12 cellular contexts compared by ENCODE assay signal in genomic region chr1:162951553-162952315, GRCh38.
DNase-seq lines count a peak whose midpoint lies in the region; ATAC-seq and FAIRE-seq lines count a peak whose summit lies in the region.
"Had no signal": no experiment of that assay in that cellular context is flagged by ENCODE, and none has a peak within 500 bp of the region (broad histone marks: within the 10 kb centered on the region; RNA-seq: fewer than 3 reads in every experiment).

No MANE protein-coding gene starts in this region.

- no peak overlapping the region for H4K8ac ChIP-seq in neuronal stem cell (ENCODE audit: low read depth, low read length)

- H2AK5ac ChIP-seq in neuronal stem cell (ENCODE audit: low read depth, low read length) = no peak overlapping the region

- H3K23ac ChIP-seq in neuronal stem cell (ENCODE audit: low read depth, low read length, poor library complexity) = no peak overlapping the region

- DNase-seq in GM18507 (ENCODE audit: extremely low spot score, insufficient read length, low read depth) = no peak
- no peak for DNase-seq in activated T-helper 1 cell treated with anti-CD3 and anti-CD28 coated beads, Interleukin-12 subunit alpha, Interleukin-12 subunit beta, Interleukin-2, Interleukin-4 antibody, amounts not matched to agents 30 ng/mL and 10 ng/mL and 1 ng/mL, durations not matched to agents 14 hours and 24 hours and 36 hours (ENCODE audit: low spot score)
- DNase-seq in D341Med (ENCODE audit: low spot score) = no peak
- DNase-seq in neuronal stem cell (ENCODE audit: low spot score) = no peak
- no peak for DNase-seq in activated effector memory CD4-positive, alpha-beta T cell treated with Interleukin-2 at 50 U/mL for 16 hours
- no peak for DNase-seq in T-helper 2 cell treated with Interferon-gamma antibody and Interleukin-4, amounts not matched to agents 5 μg/mL and 100 μg/mL, for 36 hours (ENCODE audit: low spot score)
- DNase-seq: GDM1, hippocampal formation, KBM-7, occipital lobe had no signal

- no peaks in the 10 kb centered on the region for H3K36me3 Mint-ChIP-seq in activated T-helper 1 cell treated with anti-CD3 and anti-CD28 coated beads, Interleukin-12 subunit alpha, Interleukin-12 subunit beta, Interleukin-2, Interleukin-4 antibody, amounts not matched to agents 30 ng/mL and 10 ng/mL and 1 ng/mL, durations not matched to agents 14 hours and 24 hours and 36 hours (ENCODE audit: low read depth)
- no peaks in the 10 kb centered on the region for H3K36me3 Mint-ChIP-seq in T-helper 2 cell treated with Interferon-gamma antibody and Interleukin-4, amounts not matched to agents 5 μg/mL and 100 μg/mL, for 36 hours (ENCODE audit: low read depth)

- H3K9me3 Mint-ChIP-seq in activated T-helper 1 cell treated with anti-CD3 and anti-CD28 coated beads, Interleukin-12 subunit alpha, Interleukin-12 subunit beta, Interleukin-2, Interleukin-4 antibody, amounts not matched to agents 30 ng/mL and 10 ng/mL and 1 ng/mL, durations not matched to agents 14 hours and 24 hours and 36 hours = no peaks in the 10 kb centered on the region
- no peaks in the 10 kb centered on the region for H3K9me3 Mint-ChIP-seq in T-helper 2 cell treated with Interferon-gamma antibody and Interleukin-4, amounts not matched to agents 5 μg/mL and 100 μg/mL, for 36 hours

- peak; percentile 69 for FAIRE-seq in GM18507 (lab: Jason Lieb, UNC)

- WGBS in neuronal stem cell (ENCODE audit: extremely low coverage in 2 of 2, insufficient read length in 2 of 2, insufficient replicate concordance in 1 of 2), 2 donors = no CpG with 5 or more reads among the region's 2 CpGs

- ATAC-seq in GM19463 (IDR thresholded peaks at IDR 0.05; ENCODE audit: unreplicated experiment) (peak; percentile 92), HG03095 (IDR thresholded peaks at IDR 0.05; ENCODE audit: unreplicated experiment) (peak; percentile 82)

- H3K4me1 Mint-ChIP-seq in activated T-helper 1 cell treated with anti-CD3 and anti-CD28 coated beads, Interleukin-12 subunit alpha, Interleukin-12 subunit beta, Interleukin-2, Interleukin-4 antibody, amounts not matched to agents 30 ng/mL and 10 ng/mL and 1 ng/mL, durations not matched to agents 14 hours and 24 hours and 36 hours (ENCODE audit: low read depth) = peaks cover 6% of the 10 kb centered on the region
- H3K4me1 Mint-ChIP-seq in T-helper 2 cell treated with Interferon-gamma antibody and Interleukin-4, amounts not matched to agents 5 μg/mL and 100 μg/mL, for 36 hours (ENCODE audit: low read depth) = peaks cover 4% of the 10 kb centered on the region

- H3K18ac ChIP-seq in neuronal stem cell (ENCODE audit: low read length) = no peak overlapping the region

- no peak overlapping the region for H3K4ac ChIP-seq in neuronal stem cell (ENCODE audit: low read length)

- H2BK12ac ChIP-seq in neuronal stem cell (ENCODE audit: low read length) = no peak overlapping the region

- H3K14ac ChIP-seq in neuronal stem cell (ENCODE audit: low read length) = no peak overlapping the region

- no peaks in the 10 kb centered on the region for H3K4me1 ChIP-seq in neuronal stem cell (ENCODE audit: control insufficient read depth in 2 of 2, insufficient read depth in 1 of 2, low read depth in 1 of 2, low read length in 2 of 2)

- no peak overlapping the region for H4K91ac ChIP-seq in neuronal stem cell (ENCODE audit: low read depth, low read length, poor library complexity)

- peaks cover 0 to 3% (median 0%) of the 10 kb centered on the region in 3 experiments for H3K27me3 ChIP-seq in neuronal stem cell (ENCODE audit: control insufficient read depth in 3 of 3, insufficient read depth in 3 of 3, low read depth in 1 of 3, low read length in 3 of 3)

- no peaks in the 10 kb centered on the region for H3K9me3 ChIP-seq in neuronal stem cell (replicated peaks in 1 of 2; ENCODE audit: control insufficient read depth in 2 of 2, insufficient read depth in 1 of 2, low read depth in 1 of 2, low read length in 2 of 2)

- H2AFZ ChIP-seq in neuronal stem cell (ENCODE audit: low read length) = no peak overlapping the region

- intact Hi-C loops in activated T-helper 1 cell treated with anti-CD3 and anti-CD28 coated beads, Interleukin-12 subunit alpha, Interleukin-12 subunit beta, Interleukin-2, Interleukin-4 antibody, amounts not matched to agents 30 ng/mL and 10 ng/mL and 1 ng/mL, durations not matched to agents 14 hours and 24 hours and 36 hours (cut with micrococcal nuclease) = loop anchor here (5.0 kb wide), 1 partner anchor 114 kb away; no protein-coding TSS in a partner anchor

- H3K4me2 ChIP-seq in neuronal stem cell (ENCODE audit: insufficient read depth, low read length, poor library complexity, severe bottlenecking) = no peak overlapping the region

- no peak overlapping the region for H3K27ac ChIP-seq in neuronal stem cell (replicated peaks; ENCODE audit: low read length)

- H2BK120ac ChIP-seq in neuronal stem cell (ENCODE audit: low read depth, low read length) = no peak overlapping the region

- H3K79me1 ChIP-seq in neuronal stem cell (ENCODE audit: low read depth, low read length) = no peaks in the 10 kb centered on the region

- no peak overlapping the region for H3K9ac ChIP-seq in neuronal stem cell (ENCODE audit: low read depth, low read length, poor library complexity)

- no peak overlapping the region for H3K4me3 ChIP-seq in neuronal stem cell (ENCODE audit: low read length in 2 of 2)

- no peak overlapping the region for H2BK15ac ChIP-seq in neuronal stem cell (ENCODE audit: low read length)

- no peak overlapping the region for H3K4me3 Mint-ChIP-seq in activated T-helper 1 cell treated with anti-CD3 and anti-CD28 coated beads, Interleukin-12 subunit alpha, Interleukin-12 subunit beta, Interleukin-2, Interleukin-4 antibody, amounts not matched to agents 30 ng/mL and 10 ng/mL and 1 ng/mL, durations not matched to agents 14 hours and 24 hours and 36 hours
- H3K4me3 Mint-ChIP-seq in T-helper 2 cell treated with Interferon-gamma antibody and Interleukin-4, amounts not matched to agents 5 μg/mL and 100 μg/mL, for 36 hours = no peak overlapping the region

- peaks cover 6% of the 10 kb centered on the region for H3K27me3 Mint-ChIP-seq in activated T-helper 1 cell treated with anti-CD3 and anti-CD28 coated beads, Interleukin-12 subunit alpha, Interleukin-12 subunit beta, Interleukin-2, Interleukin-4 antibody, amounts not matched to agents 30 ng/mL and 10 ng/mL and 1 ng/mL, durations not matched to agents 14 hours and 24 hours and 36 hours (ENCODE audit: insufficient read depth)
- peaks cover 3% of the 10 kb centered on the region for H3K27me3 Mint-ChIP-seq in T-helper 2 cell treated with Interferon-gamma antibody and Interleukin-4, amounts not matched to agents 5 μg/mL and 100 μg/mL, for 36 hours (ENCODE audit: low read depth)

- H3K36me3 ChIP-seq in neuronal stem cell (replicated peaks in 1 of 2; ENCODE audit: control insufficient read depth in 2 of 2, insufficient read depth in 2 of 2, low read length in 2 of 2) = no peaks in the 10 kb centered on the region

- H3K27ac Mint-ChIP-seq in activated T-helper 1 cell treated with anti-CD3 and anti-CD28 coated beads, Interleukin-12 subunit alpha, Interleukin-12 subunit beta, Interleukin-2, Interleukin-4 antibody, amounts not matched to agents 30 ng/mL and 10 ng/mL and 1 ng/mL, durations not matched to agents 14 hours and 24 hours and 36 hours = peak overlapping the region; percentile 52
- H3K27ac Mint-ChIP-seq in T-helper 2 cell treated with Interferon-gamma antibody and Interleukin-4, amounts not matched to agents 5 μg/mL and 100 μg/mL, for 36 hours = no peak overlapping the region

- H2BK5ac ChIP-seq in neuronal stem cell (ENCODE audit: low read length) = no peak overlapping the region
